ENCODE assay signal across 8 cellular contexts in genomic region chr2:134782792-134783191, GRCh38. TPM values are rescaled to one million over a fixed set of nuclear protein-coding genes. Genes with fewer than 3 reads are reported as not detected.
A peak's percentile ranks its signal among the peaks of the same experiment; 100 is the strongest.
DNase-seq lines count a peak whose midpoint lies in the region; ATAC-seq, FAIRE-seq and TF ChIP-seq lines count a peak whose summit lies in the region.

No MANE protein-coding gene starts in this region.

- H3K27ac Mint-ChIP-seq in CD4-positive, alpha-beta T cell: no peak overlapping the region
- no peak overlapping the region for H3K27ac Mint-ChIP-seq in glutamatergic neuron (ENCODE audit: unreplicated experiment)

- no peak overlapping the region for H3K9ac ChIP-seq in MM.1S (ENCODE audit: low read length)

- FAIRE-seq in bronchial epithelial cell (lab: Jason Lieb, UNC): no peak

- H3K79me2 ChIP-seq in MM.1S (ENCODE audit: low read length): no peaks in the 10 kb centered on the region

- no peak overlapping the region for H3K4me3 Mint-ChIP-seq in CD4-positive, alpha-beta T cell
- H3K4me3 Mint-ChIP-seq in glutamatergic neuron (ENCODE audit: unreplicated experiment): no peak overlapping the region

- TF ChIP-seq CTCF in CD4-positive, alpha-beta T cell (IDR thresholded peaks at IDR 0.05): peak; percentile 44
- TF ChIP-seq CTCF in MM.1S (IDR thresholded peaks at IDR 0.05; ENCODE audit: low read length): peak; percentile 65
- peak; percentile 39 for TF ChIP-seq CTCF in bronchial epithelial cell (IDR thresholded peaks at IDR 0.05; ENCODE audit: insufficient read depth, low read length, severe bottlenecking)
- TF ChIP-seq CTCF in thyroid gland (IDR thresholded peaks at IDR 0.05): peak in 4 of 6 experiments; percentile 36 to 67 (median 42)
- TF ChIP-seq CTCF in glutamatergic neuron (IDR thresholded peaks at IDR 0.05; ENCODE audit: partially characterized antibody, unreplicated experiment): no peak

- no peaks in the 10 kb centered on the region for H4K20me1 ChIP-seq in MM.1S (ENCODE audit: insufficient read depth, low read length)

- H3K9me3 Mint-ChIP-seq in CD4-positive, alpha-beta T cell: no peaks in the 10 kb centered on the region
- H3K9me3 Mint-ChIP-seq in glutamatergic neuron (ENCODE audit: unreplicated experiment): no peaks in the 10 kb centered on the region

- H3K36me3 Mint-ChIP-seq in CD4-positive, alpha-beta T cell (ENCODE audit: low read depth): no peaks in the 10 kb centered on the region
- no peaks in the 10 kb centered on the region for H3K36me3 Mint-ChIP-seq in glutamatergic neuron (ENCODE audit: unreplicated experiment)

- H2AFZ ChIP-seq in MM.1S (ENCODE audit: low read length): no peak overlapping the region

- no peak for ATAC-seq in CD4-positive, alpha-beta T cell (ENCODE audit: poor library complexity)
- ATAC-seq in GM21360 (IDR thresholded peaks at IDR 0.05; ENCODE audit: unreplicated experiment): peak; percentile 65

- WGBS in thyroid gland, 2 donors: 35 to 61% methylated on average over 3 of the region's 3 CpGs

- H3K4me2 ChIP-seq in MM.1S (ENCODE audit: low read depth, low read length): no peak overlapping the region

- no peak for TF ChIP-seq POLR2A in thyroid gland (IDR thresholded peaks at IDR 0.05)

- H3K36me3 ChIP-seq in MM.1S (replicated peaks; ENCODE audit: insufficient read depth, low read length) (no peaks in the 10 kb centered on the region), bronchial epithelial cell (ENCODE audit: control insufficient read depth, insufficient read depth, low read length) (no peaks in the 10 kb centered on the region), thyroid gland (no peaks in the 10 kb centered on the region)

- POLR2A ChIA-PET in CD4-positive, alpha-beta T cell (lab: Charles Lee): interaction anchor here (0.6 kb wide), 1 partner anchor 834 kb away, joined by 4 read pairs; no protein-coding TSS in a partner anchor

- no peaks in the 10 kb centered on the region for H3K27me3 Mint-ChIP-seq in CD4-positive, alpha-beta T cell
- H3K27me3 Mint-ChIP-seq in glutamatergic neuron (ENCODE audit: unreplicated experiment): peaks cover 2% of the 10 kb centered on the region

- intact Hi-C loops in CD4-positive, alpha-beta T cell (cut with DNase I, micrococcal nuclease): no loop called here
- intact Hi-C loops in thyroid gland (cut with DNase I): no loop called here

- no peaks in the 10 kb centered on the region for H3F3A ChIP-seq in MM.1S (ENCODE audit: insufficient read depth, low read length)

- CTCF ChIA-PET in CD4-positive, alpha-beta T cell (lab: Charles Lee): no interaction called here

- H3K4me1 Mint-ChIP-seq in CD4-positive, alpha-beta T cell (ENCODE audit: low read depth): peaks cover 12% of the 10 kb centered on the region
- no peaks in the 10 kb centered on the region for H3K4me1 Mint-ChIP-seq in glutamatergic neuron (ENCODE audit: low read depth, unreplicated experiment)

- H3K27ac ChIP-seq in CD4-positive, alpha-beta T cell (ENCODE audit: low read depth, low read length): no peak overlapping the region
- H3K27ac ChIP-seq in MM.1S (ENCODE audit: low read length) (no peak overlapping the region), thyroid gland (peak overlapping the region in 2 of 3 donors; percentile 21 to 30)

- no peak for DNase-seq in CD4-positive, alpha-beta T cell
- DNase-seq in MM.1S: peak; percentile 45
- peak; percentile 55 for DNase-seq in bronchial epithelial cell (ENCODE audit: low read depth)
- peak in 1 of 2 donors; percentile 25 for DNase-seq in thyroid gland
- DNase-seq in hippocampal formation (lab: John Stamatoyannopoulos, UW): no peak
- DNase-seq in glutamatergic neuron: no peak
- no peak for DNase-seq in NCI-H82 (lab: John Stamatoyannopoulos, UW)

- H3K4me3 ChIP-seq in MM.1S (ENCODE audit: low read length) (no peak overlapping the region), bronchial epithelial cell (ENCODE audit: low read depth, low read length) (no peak overlapping the region), thyroid gland (replicated peaks in 1 of 3) (no peak overlapping the region)

- no peaks in the 10 kb centered on the region for H3K27me3 ChIP-seq in CD4-positive, alpha-beta T cell (ENCODE audit: control insufficient read depth, insufficient read depth, low read length)
- H3K27me3 ChIP-seq in MM.1S (replicated peaks; ENCODE audit: insufficient read depth, low read length) (no peaks in the 10 kb centered on the region), bronchial epithelial cell (ENCODE audit: control insufficient read depth, insufficient read depth, low read length) (no peaks in the 10 kb centered on the region), thyroid gland (no peaks in the 10 kb centered on the region)

- no peaks in the 10 kb centered on the region for H3K9me2 ChIP-seq in MM.1S (replicated peaks; ENCODE audit: insufficient read depth, low read length)

- H3K9me3 ChIP-seq in CD4-positive, alpha-beta T cell (ENCODE audit: control insufficient read depth, low read length): no peaks in the 10 kb centered on the region
- no peaks in the 10 kb centered on the region for H3K9me3 ChIP-seq in MM.1S (replicated peaks; ENCODE audit: insufficient read depth, low read length)
- H3K9me3 ChIP-seq in thyroid gland: no peaks in the 10 kb centered on the region

- H3K4me1 ChIP-seq in MM.1S (ENCODE audit: low read length) (no peaks in the 10 kb centered on the region), thyroid gland (peaks cover 9 to 20% of the 10 kb centered on the region in 2 donors)

RNA-seq across cellular contexts. Expression of gene ACMSD, which starts 55.6 kb away (rescaled TPM):
- total RNA-seq in CD4-positive, alpha-beta T cell: not detected
- total RNA-seq in bronchial epithelial cell (not detected in 2 replicates), thyroid gland (1 to 10 TPM in 1 of 4 donors, not detected in 3; 1.4 TPM), glutamatergic neuron (ENCODE audit: unreplicated experiment) (not detected)

Comparison
In these comparisons a context has a peak if more than half of its experiments do, and no peak if none do; other contexts are left out.
1. DNase-seq: peak in MM.1S (single experiment) and bronchial epithelial cell (single experiment); none in CD4-positive, alpha-beta T cell (0 of 10), hippocampal formation (0 of 2), glutamatergic neuron (single experiment) and NCI-H82 (single experiment).
2. H3K27ac ChIP-seq: peak in thyroid gland (2 of 3); none in CD4-positive, alpha-beta T cell (single experiment) and MM.1S (single experiment).